ENCODE assay signal across 8 cellular contexts in genomic region chr7:12517451-12517850, GRCh38.
"Had no signal": no experiment of that assay in that cellular context is flagged by ENCODE, and none has a peak within 500 bp of the region (broad histone marks: within the 10 kb centered on the region; RNA-seq: fewer than 3 reads in every experiment).

No MANE protein-coding gene starts in this region.

- ATAC-seq: GM12878 had no signal

- DNase-seq: GDM1, GF-D8 had no signal

- FAIRE-seq: G401.6, GM12878, GM12891, GM12892, GM18507, GM19239 had no signal

- H3K4me3 ChIP-seq: GM12878 had no signal
